ENCODE assay signal across 1 cellular context in the genomic region with DNA sequence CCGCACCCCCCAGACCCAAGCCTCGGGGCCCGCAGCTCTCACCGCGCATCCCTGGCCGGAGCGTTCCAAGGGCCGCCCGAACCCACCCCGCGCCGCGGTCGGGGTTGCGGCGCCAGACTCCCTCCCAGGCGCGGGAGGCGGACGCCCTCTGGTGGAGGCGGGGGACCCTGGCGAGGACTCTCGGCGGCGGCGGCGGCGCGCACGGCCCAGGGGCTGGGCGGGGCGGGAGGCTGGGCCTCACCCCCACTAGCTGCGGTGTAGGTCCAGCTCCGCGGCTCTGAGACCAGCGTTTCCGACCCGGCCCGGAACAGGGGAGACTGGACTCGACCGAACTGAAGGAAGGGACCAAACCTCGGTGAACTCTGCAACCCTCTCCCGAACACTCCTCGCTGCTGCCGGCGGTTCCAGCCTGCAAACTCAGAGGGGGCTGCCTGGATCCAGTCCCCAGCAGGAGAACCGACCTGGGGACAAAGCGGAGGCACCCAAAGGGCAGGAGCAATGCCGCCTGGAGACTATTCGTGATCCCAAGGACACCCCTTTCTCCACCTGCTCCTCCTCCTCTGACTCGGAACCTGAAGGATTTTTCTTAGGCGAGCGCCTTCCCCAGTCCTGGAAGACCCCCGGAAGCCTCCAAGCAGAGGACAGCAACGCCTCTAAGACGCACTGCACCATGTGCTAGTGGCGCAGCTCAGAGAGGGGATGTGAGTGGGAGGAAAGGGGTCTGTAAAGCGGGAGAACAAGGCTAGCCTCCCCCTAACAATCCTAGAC.
TF ChIP-seq lines count a peak whose summit lies in the region.

No MANE protein-coding gene starts in this region.

TF ChIP-seq in HepG2, 621 proteins besides CTCF, POLR2A, EP300 and RAD21 (continued from another document and continues in another):
- TF ChIP-seq, protein P1, sequence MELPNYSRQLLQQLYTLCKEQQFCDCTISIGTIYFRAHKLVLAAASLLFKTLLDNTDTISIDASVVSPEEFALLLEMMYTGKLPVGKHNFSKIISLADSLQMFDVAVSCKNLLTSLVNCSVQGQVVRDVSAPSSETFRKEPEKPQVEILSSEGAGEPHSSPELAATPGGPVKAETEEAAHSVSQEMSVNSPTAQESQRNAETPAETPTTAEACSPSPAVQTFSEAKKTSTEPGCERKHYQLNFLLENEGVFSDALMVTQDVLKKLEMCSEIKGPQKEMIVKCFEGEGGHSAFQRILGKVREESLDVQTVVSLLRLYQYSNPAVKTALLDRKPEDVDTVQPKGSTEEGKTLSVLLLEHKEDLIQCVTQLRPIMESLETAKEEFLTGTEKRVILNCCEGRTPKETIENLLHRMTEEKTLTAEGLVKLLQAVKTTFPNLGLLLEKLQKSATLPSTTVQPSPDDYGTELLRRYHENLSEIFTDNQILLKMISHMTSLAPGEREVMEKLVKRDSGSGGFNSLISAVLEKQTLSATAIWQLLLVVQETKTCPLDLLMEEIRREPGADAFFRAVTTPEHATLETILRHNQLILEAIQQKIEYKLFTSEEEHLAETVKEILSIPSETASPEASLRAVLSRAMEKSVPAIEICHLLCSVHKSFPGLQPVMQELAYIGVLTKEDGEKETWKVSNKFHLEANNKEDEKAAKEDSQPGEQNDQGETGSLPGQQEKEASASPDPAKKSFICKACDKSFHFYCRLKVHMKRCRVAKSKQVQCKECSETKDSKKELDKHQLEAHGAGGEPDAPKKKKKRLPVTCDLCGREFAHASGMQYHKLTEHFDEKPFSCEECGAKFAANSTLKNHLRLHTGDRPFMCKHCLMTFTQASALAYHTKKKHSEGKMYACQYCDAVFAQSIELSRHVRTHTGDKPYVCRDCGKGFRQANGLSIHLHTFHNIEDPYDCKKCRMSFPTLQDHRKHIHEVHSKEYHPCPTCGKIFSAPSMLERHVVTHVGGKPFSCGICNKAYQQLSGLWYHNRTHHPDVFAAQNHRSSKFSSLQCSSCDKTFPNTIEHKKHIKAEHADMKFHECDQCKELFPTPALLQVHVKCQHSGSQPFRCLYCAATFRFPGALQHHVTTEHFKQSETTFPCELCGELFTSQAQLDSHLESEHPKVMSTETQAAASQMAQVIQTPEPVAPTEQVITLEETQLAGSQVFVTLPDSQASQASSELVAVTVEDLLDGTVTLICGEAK (IDR thresholded peaks at IDR 0.05): no peak
- TF ChIP-seq, protein P1 (CRISPR knock-in tag; IDR thresholded peaks at IDR 0.05): no peak
- no peak for TF ChIP-seq ZNF549 (CRISPR knock-in tag; IDR thresholded peaks at IDR 0.05)
- TF ChIP-seq AGO2 (optimal IDR thresholded peaks at IDR 0.05; ENCODE audit: low read depth, low read length): peak; percentile 65
- peak; percentile 80 for TF ChIP-seq ATF7-NPFF (CRISPR knock-in tag; IDR thresholded peaks at IDR 0.05; ENCODE audit: low read depth)
- TF ChIP-seq MTF2 (CRISPR knock-in tag; IDR thresholded peaks at IDR 0.05; ENCODE audit: borderline replicate concordance): no peak; the same call in 1 of the 2 replicates
- TF ChIP-seq LCORL (IDR thresholded peaks at IDR 0.05): no peak
- TF ChIP-seq LCORL (CRISPR knock-in tag; IDR thresholded peaks at IDR 0.05): peak; percentile 48; the same call in 1 of the 2 replicates
- no peak for TF ChIP-seq NFYC (CRISPR knock-in tag; IDR thresholded peaks at IDR 0.05)
- TF ChIP-seq ZNF567 (CRISPR knock-in tag; IDR thresholded peaks at IDR 0.05; ENCODE audit: borderline replicate concordance): 0 out of 2 replicates have a peak, but pooled peaks have one; percentile 21
- TF ChIP-seq TAF1 (CRISPR knock-in tag; IDR thresholded peaks at IDR 0.05): no peak
- peak in 1 of 2 experiments; percentile 62; a peak in 1 of 4 replicates for TF ChIP-seq KLF16 (CRISPR knock-in tag; IDR thresholded peaks at IDR 0.05)
- no peak for TF ChIP-seq MAFF (IDR thresholded peaks at IDR 0.05; ENCODE audit: low read depth, low read length)
- peak; percentile 90 for TF ChIP-seq ZNF556 (CRISPR knock-in tag; IDR thresholded peaks at IDR 0.05; ENCODE audit: borderline replicate concordance)
- TF ChIP-seq ZSCAN25 (CRISPR knock-in tag; IDR thresholded peaks at IDR 0.05): peak; percentile 56; the same call in 1 of the 2 replicates
- TF ChIP-seq, protein P2, sequence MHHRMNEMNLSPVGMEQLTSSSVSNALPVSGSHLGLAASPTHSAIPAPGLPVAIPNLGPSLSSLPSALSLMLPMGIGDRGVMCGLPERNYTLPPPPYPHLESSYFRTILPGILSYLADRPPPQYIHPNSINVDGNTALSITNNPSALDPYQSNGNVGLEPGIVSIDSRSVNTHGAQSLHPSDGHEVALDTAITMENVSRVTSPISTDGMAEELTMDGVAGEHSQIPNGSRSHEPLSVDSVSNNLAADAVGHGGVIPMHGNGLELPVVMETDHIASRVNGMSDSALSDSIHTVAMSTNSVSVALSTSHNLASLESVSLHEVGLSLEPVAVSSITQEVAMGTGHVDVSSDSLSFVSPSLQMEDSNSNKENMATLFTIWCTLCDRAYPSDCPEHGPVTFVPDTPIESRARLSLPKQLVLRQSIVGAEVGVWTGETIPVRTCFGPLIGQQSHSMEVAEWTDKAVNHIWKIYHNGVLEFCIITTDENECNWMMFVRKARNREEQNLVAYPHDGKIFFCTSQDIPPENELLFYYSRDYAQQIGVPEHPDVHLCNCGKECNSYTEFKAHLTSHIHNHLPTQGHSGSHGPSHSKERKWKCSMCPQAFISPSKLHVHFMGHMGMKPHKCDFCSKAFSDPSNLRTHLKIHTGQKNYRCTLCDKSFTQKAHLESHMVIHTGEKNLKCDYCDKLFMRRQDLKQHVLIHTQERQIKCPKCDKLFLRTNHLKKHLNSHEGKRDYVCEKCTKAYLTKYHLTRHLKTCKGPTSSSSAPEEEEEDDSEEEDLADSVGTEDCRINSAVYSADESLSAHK (CRISPR knock-in tag; IDR thresholded peaks at IDR 0.05; ENCODE audit: borderline replicate concordance): 0 out of 2 replicates have a peak, but pooled peaks have one; percentile 26
- peak; percentile 94 for TF ChIP-seq ZBTB14 (CRISPR knock-in tag; IDR thresholded peaks at IDR 0.05)
- 0 out of 2 replicates have a peak, but pooled peaks have one; percentile 31 for TF ChIP-seq WIZ (CRISPR knock-in tag; IDR thresholded peaks at IDR 0.05)
- peak; percentile 85 for TF ChIP-seq STAG1 (CRISPR knock-in tag; IDR thresholded peaks at IDR 0.05)
- TF ChIP-seq ONECUT2 (CRISPR knock-in tag; IDR thresholded peaks at IDR 0.05): no peak
- peak; percentile 89 for TF ChIP-seq ZNF770 (CRISPR knock-in tag; IDR thresholded peaks at IDR 0.05)
- TF ChIP-seq KDM2A (CRISPR knock-in tag; IDR thresholded peaks at IDR 0.05; ENCODE audit: borderline replicate concordance, low read depth): peak; percentile 77
- TF ChIP-seq, protein P3, sequence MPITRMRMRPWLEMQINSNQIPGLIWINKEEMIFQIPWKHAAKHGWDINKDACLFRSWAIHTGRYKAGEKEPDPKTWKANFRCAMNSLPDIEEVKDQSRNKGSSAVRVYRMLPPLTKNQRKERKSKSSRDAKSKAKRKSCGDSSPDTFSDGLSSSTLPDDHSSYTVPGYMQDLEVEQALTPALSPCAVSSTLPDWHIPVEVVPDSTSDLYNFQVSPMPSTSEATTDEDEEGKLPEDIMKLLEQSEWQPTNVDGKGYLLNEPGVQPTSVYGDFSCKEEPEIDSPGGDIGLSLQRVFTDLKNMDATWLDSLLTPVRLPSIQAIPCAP (CRISPR knock-in tag; IDR thresholded peaks at IDR 0.05; ENCODE audit: low read depth): no peak
- TF ChIP-seq ZNF670 (CRISPR knock-in tag; IDR thresholded peaks at IDR 0.05; ENCODE audit: borderline replicate concordance): no peak; the same call in none of the 2 replicates
- peak; percentile 76 for TF ChIP-seq AGO1 (IDR thresholded peaks at IDR 0.05; ENCODE audit: low read depth, low read length, poor library complexity, severe bottlenecking)
- TF ChIP-seq ZNF10 (CRISPR knock-in tag; IDR thresholded peaks at IDR 0.05; ENCODE audit: borderline replicate concordance, low read depth): peak; percentile 18; the same call in 1 of the 2 replicates
- TF ChIP-seq SRSF1 (optimal IDR thresholded peaks at IDR 0.05; ENCODE audit: low read depth, low read length): peak; percentile 64
- TF ChIP-seq DMAP1 (CRISPR knock-in tag; IDR thresholded peaks at IDR 0.05): no peak; the same call in 1 of the 2 replicates
- peak; percentile 86 for TF ChIP-seq RBFOX2 (IDR thresholded peaks at IDR 0.05; ENCODE audit: low read depth, low read length)
- TF ChIP-seq, protein P4, sequence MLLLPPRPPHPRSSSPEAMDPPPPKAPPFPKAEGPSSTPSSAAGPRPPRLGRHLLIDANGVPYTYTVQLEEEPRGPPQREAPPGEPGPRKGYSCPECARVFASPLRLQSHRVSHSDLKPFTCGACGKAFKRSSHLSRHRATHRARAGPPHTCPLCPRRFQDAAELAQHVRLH (CRISPR knock-in tag; IDR thresholded peaks at IDR 0.05; ENCODE audit: borderline replicate concordance, low read depth): peak; percentile 56; the same call in 1 of the 2 replicates
- TF ChIP-seq, protein P5, sequence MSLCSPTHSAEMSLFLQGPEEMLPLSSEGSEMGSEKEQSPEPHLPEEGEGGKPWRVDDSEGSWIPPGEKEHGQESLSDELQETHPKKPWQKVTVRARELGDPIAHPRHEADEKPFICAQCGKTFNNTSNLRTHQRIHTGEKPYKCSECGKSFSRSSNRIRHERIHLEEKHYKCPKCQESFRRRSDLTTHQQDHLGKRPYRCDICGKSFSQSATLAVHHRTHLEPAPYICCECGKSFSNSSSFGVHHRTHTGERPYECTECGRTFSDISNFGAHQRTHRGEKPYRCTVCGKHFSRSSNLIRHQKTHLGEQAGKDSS (CRISPR knock-in tag; IDR thresholded peaks at IDR 0.05; ENCODE audit: borderline replicate concordance, low read depth): peak; percentile 97
- no peak for TF ChIP-seq CCDC6 (CRISPR knock-in tag; IDR thresholded peaks at IDR 0.05)
- peak; percentile 54; the same call in 1 of the 2 replicates for TF ChIP-seq KMT2A (CRISPR knock-in tag; IDR thresholded peaks at IDR 0.05)
- TF ChIP-seq, protein P6, sequence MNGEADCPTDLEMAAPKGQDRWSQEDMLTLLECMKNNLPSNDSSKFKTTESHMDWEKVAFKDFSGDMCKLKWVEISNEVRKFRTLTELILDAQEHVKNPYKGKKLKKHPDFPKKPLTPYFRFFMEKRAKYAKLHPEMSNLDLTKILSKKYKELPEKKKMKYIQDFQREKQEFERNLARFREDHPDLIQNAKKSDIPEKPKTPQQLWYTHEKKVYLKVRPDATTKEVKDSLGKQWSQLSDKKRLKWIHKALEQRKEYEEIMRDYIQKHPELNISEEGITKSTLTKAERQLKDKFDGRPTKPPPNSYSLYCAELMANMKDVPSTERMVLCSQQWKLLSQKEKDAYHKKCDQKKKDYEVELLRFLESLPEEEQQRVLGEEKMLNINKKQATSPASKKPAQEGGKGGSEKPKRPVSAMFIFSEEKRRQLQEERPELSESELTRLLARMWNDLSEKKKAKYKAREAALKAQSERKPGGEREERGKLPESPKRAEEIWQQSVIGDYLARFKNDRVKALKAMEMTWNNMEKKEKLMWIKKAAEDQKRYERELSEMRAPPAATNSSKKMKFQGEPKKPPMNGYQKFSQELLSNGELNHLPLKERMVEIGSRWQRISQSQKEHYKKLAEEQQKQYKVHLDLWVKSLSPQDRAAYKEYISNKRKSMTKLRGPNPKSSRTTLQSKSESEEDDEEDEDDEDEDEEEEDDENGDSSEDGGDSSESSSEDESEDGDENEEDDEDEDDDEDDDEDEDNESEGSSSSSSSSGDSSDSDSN (CRISPR knock-in tag; IDR thresholded peaks at IDR 0.05): peak; percentile 73; the same call in 1 of the 2 replicates
- peak; percentile 73; the same call in 1 of the 2 replicates for TF ChIP-seq KAT7 (CRISPR knock-in tag; IDR thresholded peaks at IDR 0.05; ENCODE audit: borderline replicate concordance)
- peak; percentile 18; the same call in 1 of the 2 replicates for TF ChIP-seq SMC3 (IDR thresholded peaks at IDR 0.05; ENCODE audit: low read length)
- no peak for TF ChIP-seq TCF7L2 (IDR thresholded peaks at IDR 0.05; ENCODE audit: low read depth, low read length)
